Comparison of ENCODE assay signal across 27 cellular contexts in the genomic region with DNA sequence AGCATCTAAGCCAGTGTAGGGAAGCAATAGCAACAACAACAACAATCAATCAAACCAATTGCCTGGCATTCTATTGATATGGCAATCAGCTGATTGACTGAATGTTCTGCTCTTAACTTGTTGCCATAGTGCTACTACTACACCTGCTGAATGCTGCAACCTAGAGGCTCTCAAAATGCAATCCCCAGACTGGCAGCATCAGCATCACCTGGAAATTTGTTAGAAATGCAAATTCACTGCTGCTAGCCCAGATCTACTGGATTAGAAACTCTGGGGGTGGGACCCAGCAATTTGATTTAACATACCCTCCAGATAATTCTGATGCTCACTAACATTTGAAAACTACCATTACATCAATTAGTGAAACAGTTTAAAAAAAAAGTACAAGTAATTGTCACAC.
"Had no signal": no experiment of that assay in that cellular context is flagged by ENCODE, and none has a peak within 500 bp of the region (broad histone marks: within the 10 kb centered on the region; RNA-seq: fewer than 3 reads in every experiment).

No MANE protein-coding gene starts in this region.

- H3K27me3 ChIP-seq: colonic mucosa, Peyer's patch, SJCRH30 had no signal

- H3K27ac ChIP-seq: adrenal gland, colonic mucosa, Peyer's patch, RWPE1, SJCRH30, VCaP had no signal

- H3K4me3 ChIP-seq: adrenal gland, colonic mucosa, Peyer's patch, SJCRH30 had no signal

- DNase-seq: activated CD4-positive, alpha-beta T cell treated with anti-CD3 and anti-CD28 coated beads for 4 hours; activated CD8-positive, alpha-beta memory T cell treated with anti-CD3 and anti-CD28 coated beads, Interleukin-2, amount 50 U/mL, for 48 hours; activated CD8-positive, alpha-beta T cell treated with anti-CD3 and anti-CD28 coated beads, Interleukin-2, amount 10 ng/mL, durations not matched to agents 7 days and 5 days; activated naive CD4-positive, alpha-beta T cell treated with anti-CD3 and anti-CD28 coated beads, Interleukin-2, amount 50 U/mL, for 16 hours; activated naive CD8-positive, alpha-beta T cell treated with anti-CD3 and anti-CD28 coated beads, Interleukin-2, amount 10 ng/mL, durations not matched to agents 7 days and 5 days; activated T-cell treated with anti-CD3 and anti-CD28 coated beads, Interleukin-2, amount 50 U/mL, for 1 hour; adrenal gland; anterior cingulate cortex; cerebellar nuclear complex; colonic mucosa; NCI-H1048; NCI-H1694; NCI-H2029; NCI-H2107; NCI-H2227 treated with DMSO at 0.1 percent for 48 hours; NCI-H446 treated with DMSO at 0.1 percent for 48 hours; NCI-H524 treated with DMSO at 0.1 percent for 48 hours; NCI-H774; NK-92 treated with Interleukin-12 subunit alpha and Interleukin-12 subunit beta, amount 100 ng/mL, for 24 hours; OCI-M1; Peyer's patch; Right ventricle myocardium superior; SJCRH30; SK-N-SH; T-helper 1 cell had no signal

- ATAC-seq: activated CD8-positive, alpha-beta T cell treated with anti-CD3 and anti-CD28 coated beads, Interleukin-2, amount 10 ng/mL, durations not matched to agents 7 days and 5 days had no signal

- H3K4me2 ChIP-seq: SK-N-SH had no signal

- H3K9me3 ChIP-seq: adrenal gland, colonic mucosa, Peyer's patch, SJCRH30, SK-N-SH had no signal

- H3K36me3 ChIP-seq: adrenal gland, colonic mucosa, Peyer's patch, SJCRH30 had no signal

- H3K4me1 ChIP-seq: adrenal gland, colonic mucosa, Peyer's patch, SJCRH30 had no signal

- H3K9me2 ChIP-seq: SK-N-SH had no signal

- H3K9ac ChIP-seq: SK-N-SH had no signal
